8 cellular contexts compared by ENCODE assay signal in genomic region chr5:1103505-1104326, GRCh38. TPM values are rescaled to one million over a fixed set of nuclear protein-coding genes. Genes with fewer than 3 reads are reported as not detected.
DNase-seq lines count a peak whose midpoint lies in the region; ATAC-seq, FAIRE-seq and TF ChIP-seq lines count a peak whose summit lies in the region.
"Had no signal": no experiment of that assay in that cellular context is flagged by ENCODE, and none has a peak within 500 bp of the region (broad histone marks: within the 10 kb centered on the region; RNA-seq: fewer than 3 reads in every experiment).

No MANE protein-coding gene starts in this region.

- TF ChIP-seq POLR2A in GM12878 (IDR thresholded peaks at IDR 0.05; ENCODE audit: low read depth, low read length): no peak
- TF ChIP-seq POLR2A in testis (IDR thresholded peaks at IDR 0.05): no peak

- intact Hi-C loops in GM12878 (cut with micrococcal nuclease; ENCODE audit: unreplicated experiment) (no loop called here), testis (cut with DNase I; ENCODE audit: low total_unique reads) (no loop called here)

- TF ChIP-seq EP300 in GM12878 (IDR thresholded peaks at IDR 0.05; ENCODE audit: borderline replicate concordance in 1 of 2, control insufficient read depth in 1 of 2, low read depth in 2 of 2, low read length in 2 of 2): no peak

- H3K36me3 ChIP-seq in GM12878 (ENCODE audit: control insufficient read depth in 2 of 2, insufficient read depth in 2 of 2, low read length in 1 of 2) (no peaks in the 10 kb centered on the region), testis (ENCODE audit: low read depth, missing control alignments) (no peaks in the 10 kb centered on the region)

- H3K4me2 ChIP-seq in GM12878 (ENCODE audit: control insufficient read depth, insufficient read depth): no peak overlapping the region

- H3K4me1 ChIP-seq in GM12878 (ENCODE audit: control insufficient read depth, insufficient read depth, low read length) (no peaks in the 10 kb centered on the region), testis (peaks cover 75% of the 10 kb centered on the region)

- H3K4me3 ChIP-seq in GM12878: no peak overlapping the region
- H3K4me3 ChIP-seq in testis: no peak overlapping the region

- no peak for TF ChIP-seq CTCF in GM12878 (IDR thresholded peaks at IDR 0.05 in 2 of 3, conservative IDR thresholded peaks at IDR 0.05 in 1 of 3; ENCODE audit: control insufficient read depth in 2 of 3, extremely low read depth in 1 of 3, insufficient read depth in 1 of 3, low read depth in 3 of 3, low read length in 3 of 3)
- no peak for TF ChIP-seq CTCF in testis (IDR thresholded peaks at IDR 0.05)

- H3K27ac ChIP-seq in GM12878 (ENCODE audit: control insufficient read depth, insufficient read depth) (no peak overlapping the region), testis (peak overlapping the region; percentile 50 to 82)

- ATAC-seq in GM12878: no peak
- ATAC-seq in left lobe of liver: peak; percentile 24
- ATAC-seq in HG03520 (IDR thresholded peaks at IDR 0.05; ENCODE audit: unreplicated experiment): no peak
- ATAC-seq in GM18909 (IDR thresholded peaks at IDR 0.05; ENCODE audit: poor library complexity, unreplicated experiment): no peak
- no peak for ATAC-seq in HG02623 (IDR thresholded peaks at IDR 0.05; ENCODE audit: unreplicated experiment)

- H3K27me3 ChIP-seq in GM12878 (replicated peaks in 1 of 2; ENCODE audit: control insufficient read depth in 2 of 2, insufficient read depth in 2 of 2, low read length in 1 of 2) (no peaks in the 10 kb centered on the region), testis (no peaks in the 10 kb centered on the region)

- CTCF ChIA-PET in GM12878 (lab: Yijun Ruan, JAX): interaction anchor here (0.7 kb wide), 1 partner anchor 11 kb away, joined by 4 read pairs; no protein-coding TSS in a partner anchor

- BruUV-seq in GM12878 (replicated peaks; lab: Mats Ljungman, UMichigan): no TSS peak

- no peak overlapping the region for H2AFZ ChIP-seq in GM12878 (ENCODE audit: control insufficient read depth, low read depth, low read length)

- 41% methylated on average over 30 of the region's 33 CpGs for WGBS in GM12878 (ENCODE audit: insufficient coverage, insufficient replicate concordance, low lambda C conversion rate, missing lambda C conversion rate)
- 43 to 73% methylated on average over 21 to 33 of the region's 33 CpGs for WGBS in testis, 2 donors

- TF ChIP-seq RAD21 in GM12878 (IDR thresholded peaks at IDR 0.05; ENCODE audit: insufficient read depth, low read depth, low read length): no peak

- H3K9ac ChIP-seq in GM12878 (ENCODE audit: control insufficient read depth, insufficient read depth, low read length): no peak overlapping the region; the same call in 1 of the 2 replicates

- no peak for FAIRE-seq in GM12878 (lab: Jason Lieb, UNC)

- DNase-seq in NCI-H2107 (lab: John Stamatoyannopoulos, UW): peak; percentile 78
- no peak for DNase-seq in GM12878 (ENCODE audit: low read depth, low spot score)
- peak; percentile 96 for DNase-seq in left lobe of liver (ENCODE audit: low spot score)
- DNase-seq in testis: peak; percentile 92
- DNase-seq: stimulated activated CD4-positive, alpha-beta T cell treated with anti-CD3 and anti-CD28 coated beads, Interleukin-4, amount 100 ng/mL, for 4 hours had no signal

- H3K79me2 ChIP-seq in GM12878 (ENCODE audit: control insufficient read depth, insufficient read depth, low read length): no peaks in the 10 kb centered on the region; the same call in 1 of the 2 replicates

- in situ Hi-C loops in GM12878 (cut with MboI): loop anchor here (5.0 kb wide), 1 partner anchor 91 kb away; no protein-coding TSS in a partner anchor

- H3K9me3 ChIP-seq in GM12878 (replicated peaks; ENCODE audit: control insufficient read depth, insufficient read depth, low read length): no peaks in the 10 kb centered on the region
- H3K9me3 ChIP-seq in testis: no peaks in the 10 kb centered on the region

- POLR2A ChIA-PET in GM12878 (lab: Charles Lee): no interaction called here

- H4K20me1 ChIP-seq in GM12878 (ENCODE audit: control insufficient read depth, insufficient read depth): no peaks in the 10 kb centered on the region

- SMC1A ChIA-PET in GM12878 (lab: Charles Lee; ENCODE audit: uncharacterized antibody, unreplicated experiment): no interaction called here

- RAD21 ChIA-PET in GM12878 (lab: Charles Lee; ENCODE audit: unreplicated experiment): no interaction called here

TF ChIP-seq in GM12878, 131 proteins besides CTCF, POLR2A, EP300 and RAD21:
- TF ChIP-seq ETV6 (conservative IDR thresholded peaks at IDR 0.05 in 1 of 2, IDR thresholded peaks at IDR 0.05 in 1 of 2; ENCODE audit: borderline replicate concordance in 1 of 2, low read depth in 1 of 2): no peak
- peak; percentile 20 for TF ChIP-seq USF1 (IDR thresholded peaks at IDR 0.05; ENCODE audit: borderline replicate concordance, extremely low read length, insufficient read depth, low read depth, low read length)
- no peak for TF ChIP-seq MTA2 (IDR thresholded peaks at IDR 0.05; ENCODE audit: low read depth)
TF ChIP-seq in GM12878: peak in this region for 1.

RNA-seq across cellular contexts. Expression of gene SLC12A7, which starts 8.1 kb away (rescaled TPM):
- 70.0 and 82.8 TPM in 2 replicates for total RNA-seq in GM12878 (2013; cell fraction: nucleolus; rRNA removed)
- total RNA-seq in GM12878 (2014; rRNA removed) (3.5 and 5.0 TPM in 2 replicates), GM12878 (2014; rRNA removed; fragmentation: Illumina TruSeq; extraction: Trizol) (2.1 and 3.0 TPM in 2 replicates), GM12878 (2021) (10.0 and 11.5 TPM in 2 replicates), left lobe of liver (56.5 TPM), testis (100 to 1,000 TPM; 168 to 212 TPM)
- polyA plus RNA-seq in GM12878 (2011; ENCODE audit: low read depth): 1.6 TPM
- polyA plus RNA-seq in GM12878 (2011; rRNA removed) (1.5 and 2.8 TPM in 2 replicates), GM12878 (2014; fragmentation: Illumina TruSeq; extraction: Trizol) (0.78 and 2.9 TPM in 2 replicates), GM12878 (2014; fragmentation: Nextera tagmentation; extraction: Ambion mirVana) (under 1 TPM; 0.10 to 0.29 TPM), GM12878 (2014; rRNA removed) (5.0 and 7.4 TPM in 2 replicates), GM12878 (2016; fragmentation: Nextera tagmentation; extraction: Ambion mirVana) (1 to 10 TPM; 2.3 to 3.2 TPM), testis (ENCODE audit: insufficient read depth, low read depth, low replicate concordance) (73.2 TPM)
- polyA plus RNA-seq in GM12878 (2011; cell fraction: cytosol; rRNA removed): 3.4 TPM in 2 replicates
- 38.8 and 41.9 TPM in 2 replicates for polyA plus RNA-seq in GM12878 (2011; cell fraction: nucleus; rRNA removed)
- 4.5 and 4.6 TPM in 2 replicates for polyA plus RNA-seq in GM12878 (2012)
- 3.1 and 6.2 TPM in 2 replicates for polyA minus RNA-seq in GM12878 (2011; rRNA and poly(A)+ RNA removed)
- polyA minus RNA-seq in GM12878 (2011; cell fraction: cytosol; rRNA and poly(A)+ RNA removed): 4.4 and 4.9 TPM in 2 replicates
- polyA minus RNA-seq in GM12878 (2011; cell fraction: nucleus; rRNA and poly(A)+ RNA removed): 9.4 and 11.5 TPM in 2 replicates
